In genomic region chr2:65397122-65397521, GRCh38 we compare ENCODE assay signal across 10 cellular contexts. TPM values are rescaled to one million over a fixed set of nuclear protein-coding genes. Genes with fewer than 3 reads are reported as not detected.
DNase-seq lines count a peak whose midpoint lies in the region; ATAC-seq lines count a peak whose summit lies in the region.
"Had no signal": no experiment of that assay in that cellular context is flagged by ENCODE, and none has a peak within 500 bp of the region (broad histone marks: within the 10 kb centered on the region; RNA-seq: fewer than 3 reads in every experiment).

No MANE protein-coding gene starts in this region.

- H3K27ac Mint-ChIP-seq in activated CD8-positive, alpha-beta T cell treated with anti-CD3 and anti-CD28 coated beads, Interleukin-2, amount 10 ng/mL, durations not matched to agents 7 days and 5 days = peak overlapping the region; percentile 65
- H3K27ac Mint-ChIP-seq in activated T-helper 1 cell treated with anti-CD3 and anti-CD28 coated beads, Interleukin-12 subunit alpha, Interleukin-12 subunit beta, Interleukin-2, Interleukin-4 antibody, amounts not matched to agents 30 ng/mL and 10 ng/mL and 1 ng/mL, durations not matched to agents 14 hours and 24 hours and 36 hours = no peak overlapping the region

- peak overlapping the region; percentile 58 to 84 for H3K27ac ChIP-seq in mucosa of rectum (ENCODE audit: low read depth in 2 of 2, low read length in 2 of 2)

- H3K9me3 ChIP-seq in mucosa of rectum (ENCODE audit: control insufficient read depth in 2 of 2, low read length in 2 of 2) = no peaks in the 10 kb centered on the region

- DNase-seq in AG08396 (ENCODE audit: low spot score) (peak; percentile 25), NCI-H226 (no peak)
- DNase-seq in activated CD8-positive, alpha-beta T cell treated with anti-CD3 and anti-CD28 coated beads, Interleukin-2, amount 10 ng/mL, durations not matched to agents 7 days and 5 days = peak; percentile 44
- no peak for DNase-seq in activated T-helper 1 cell treated with anti-CD3 and anti-CD28 coated beads, Interleukin-12 subunit alpha, Interleukin-12 subunit beta, Interleukin-2, Interleukin-4 antibody, amounts not matched to agents 30 ng/mL and 10 ng/mL and 1 ng/mL, durations not matched to agents 14 hours and 24 hours and 36 hours (ENCODE audit: low spot score)
- DNase-seq: activated gamma-delta T cell, substantia nigra had no signal

- intact Hi-C loops in activated T-helper 1 cell treated with anti-CD3 and anti-CD28 coated beads, Interleukin-12 subunit alpha, Interleukin-12 subunit beta, Interleukin-2, Interleukin-4 antibody, amounts not matched to agents 30 ng/mL and 10 ng/mL and 1 ng/mL, durations not matched to agents 14 hours and 24 hours and 36 hours (cut with micrococcal nuclease) = loop anchor here (5.0 kb wide), 1 partner anchor 40 kb away; no protein-coding TSS in a partner anchor

- no peak overlapping the region for H3K4me3 ChIP-seq in mucosa of rectum (ENCODE audit: low read length in 2 of 2)

- H3K4me1 Mint-ChIP-seq in activated CD8-positive, alpha-beta T cell treated with anti-CD3 and anti-CD28 coated beads, Interleukin-2, amount 10 ng/mL, durations not matched to agents 7 days and 5 days (ENCODE audit: low read depth) = peaks cover 41% of the 10 kb centered on the region
- peaks cover 47% of the 10 kb centered on the region for H3K4me1 Mint-ChIP-seq in activated T-helper 1 cell treated with anti-CD3 and anti-CD28 coated beads, Interleukin-12 subunit alpha, Interleukin-12 subunit beta, Interleukin-2, Interleukin-4 antibody, amounts not matched to agents 30 ng/mL and 10 ng/mL and 1 ng/mL, durations not matched to agents 14 hours and 24 hours and 36 hours (ENCODE audit: low read depth)

- H3K27me3 Mint-ChIP-seq in activated CD8-positive, alpha-beta T cell treated with anti-CD3 and anti-CD28 coated beads, Interleukin-2, amount 10 ng/mL, durations not matched to agents 7 days and 5 days (ENCODE audit: low read depth) = peaks cover 17% of the 10 kb centered on the region
- peaks cover 7% of the 10 kb centered on the region for H3K27me3 Mint-ChIP-seq in activated T-helper 1 cell treated with anti-CD3 and anti-CD28 coated beads, Interleukin-12 subunit alpha, Interleukin-12 subunit beta, Interleukin-2, Interleukin-4 antibody, amounts not matched to agents 30 ng/mL and 10 ng/mL and 1 ng/mL, durations not matched to agents 14 hours and 24 hours and 36 hours (ENCODE audit: insufficient read depth)

- H3K4me3 Mint-ChIP-seq in activated CD8-positive, alpha-beta T cell treated with anti-CD3 and anti-CD28 coated beads, Interleukin-2, amount 10 ng/mL, durations not matched to agents 7 days and 5 days = no peak overlapping the region
- H3K4me3 Mint-ChIP-seq in activated T-helper 1 cell treated with anti-CD3 and anti-CD28 coated beads, Interleukin-12 subunit alpha, Interleukin-12 subunit beta, Interleukin-2, Interleukin-4 antibody, amounts not matched to agents 30 ng/mL and 10 ng/mL and 1 ng/mL, durations not matched to agents 14 hours and 24 hours and 36 hours = no peak overlapping the region

- no peak overlapping the region for H3K9ac ChIP-seq in mucosa of rectum (ENCODE audit: low read depth in 1 of 2, low read length in 2 of 2)

- CTCF ChIA-PET in activated CD8-positive, alpha-beta T cell treated with anti-CD3 and anti-CD28 coated beads, Interleukin-2, amount 10 ng/mL, durations not matched to agents 7 days and 5 days (lab: Charles Lee) = interaction anchor here (1.1 kb wide), 1 partner anchor 14 kb away, joined by 3 read pairs; no protein-coding TSS in a partner anchor

- no peaks in the 10 kb centered on the region for H3K27me3 ChIP-seq in mucosa of rectum (ENCODE audit: control insufficient read depth in 2 of 2, insufficient read depth in 2 of 2, low read length in 2 of 2)

- POLR2A ChIA-PET in activated CD8-positive, alpha-beta T cell treated with anti-CD3 and anti-CD28 coated beads, Interleukin-2, amount 10 ng/mL, durations not matched to agents 7 days and 5 days (lab: Charles Lee) = interaction anchor here (0.7 to 1.2 kb wide), 2 partner anchors 10 to 76 kb away, joined by 4 read pairs; no protein-coding TSS in a partner anchor

- ATAC-seq in GM19463 (IDR thresholded peaks at IDR 0.05; ENCODE audit: unreplicated experiment) (peak; percentile 63), HG03571 (IDR thresholded peaks at IDR 0.05; ENCODE audit: unreplicated experiment) (no peak), GM21529 (IDR thresholded peaks at IDR 0.05; ENCODE audit: unreplicated experiment) (no peak)
- ATAC-seq in activated CD8-positive, alpha-beta T cell treated with anti-CD3 and anti-CD28 coated beads, Interleukin-2, amount 10 ng/mL, durations not matched to agents 7 days and 5 days = peak; percentile 75

- no peaks in the 10 kb centered on the region for H3K9me3 Mint-ChIP-seq in activated CD8-positive, alpha-beta T cell treated with anti-CD3 and anti-CD28 coated beads, Interleukin-2, amount 10 ng/mL, durations not matched to agents 7 days and 5 days (ENCODE audit: insufficient read depth)
- no peaks in the 10 kb centered on the region for H3K9me3 Mint-ChIP-seq in activated T-helper 1 cell treated with anti-CD3 and anti-CD28 coated beads, Interleukin-12 subunit alpha, Interleukin-12 subunit beta, Interleukin-2, Interleukin-4 antibody, amounts not matched to agents 30 ng/mL and 10 ng/mL and 1 ng/mL, durations not matched to agents 14 hours and 24 hours and 36 hours

- H3K36me3 Mint-ChIP-seq in activated CD8-positive, alpha-beta T cell treated with anti-CD3 and anti-CD28 coated beads, Interleukin-2, amount 10 ng/mL, durations not matched to agents 7 days and 5 days (ENCODE audit: low read depth) = no peaks in the 10 kb centered on the region
- H3K36me3 Mint-ChIP-seq in activated T-helper 1 cell treated with anti-CD3 and anti-CD28 coated beads, Interleukin-12 subunit alpha, Interleukin-12 subunit beta, Interleukin-2, Interleukin-4 antibody, amounts not matched to agents 30 ng/mL and 10 ng/mL and 1 ng/mL, durations not matched to agents 14 hours and 24 hours and 36 hours (ENCODE audit: low read depth) = no peaks in the 10 kb centered on the region

- H3K4me1 ChIP-seq in mucosa of rectum (ENCODE audit: control insufficient read depth in 2 of 2, insufficient read depth in 2 of 2, low read length in 2 of 2) = peaks cover 6 to 27% of the 10 kb centered on the region in 2 donors

- H3K36me3 ChIP-seq in mucosa of rectum (ENCODE audit: control insufficient read depth in 2 of 2, insufficient read depth in 2 of 2, low read length in 2 of 2) = no peaks in the 10 kb centered on the region

RNA-seq across cellular contexts. Expression of gene SPRED2, which starts 35.3 kb away (rescaled TPM):
- total RNA-seq in activated CD8-positive, alpha-beta T cell treated with anti-CD3 and anti-CD28 coated beads, Interleukin-2, amount 10 ng/mL, durations not matched to agents 7 days and 5 days = 10 to 100 TPM in 1 of 2 experiments, 1 to 10 TPM in 1; 9.5 to 12.7 TPM
- 8.5 and 9.4 TPM in 2 replicates for total RNA-seq in activated T-helper 1 cell treated with anti-CD3 and anti-CD28 coated beads, Interleukin-12 subunit alpha, Interleukin-12 subunit beta, Interleukin-2, Interleukin-4 antibody, amounts not matched to agents 30 ng/mL and 10 ng/mL and 1 ng/mL, durations not matched to agents 14 hours and 24 hours and 36 hours

Comparison
In these comparisons a context has a peak if more than half of its experiments do, and no peak if none do; other contexts are left out.
1. DNase-seq: peak in AG08396 (single experiment) and activated CD8-positive, alpha-beta T cell treated with anti-CD3 and anti-CD28 coated beads, Interleukin-2, amount 10 ng/mL, durations not matched to agents 7 days and 5 days (single experiment); none in activated T-helper 1 cell treated with anti-CD3 and anti-CD28 coated beads, Interleukin-12 subunit alpha, Interleukin-12 subunit beta, Interleukin-2, Interleukin-4 antibody, amounts not matched to agents 30 ng/mL and 10 ng/mL and 1 ng/mL, durations not matched to agents 14 hours and 24 hours and 36 hours (single experiment) and NCI-H226 (single experiment).
2. ATAC-seq: peak in GM19463 (single experiment) and activated CD8-positive, alpha-beta T cell treated with anti-CD3 and anti-CD28 coated beads, Interleukin-2, amount 10 ng/mL, durations not matched to agents 7 days and 5 days (single experiment); none in HG03571 (single experiment) and GM21529 (single experiment).